ENCODE assay signal across 17 cellular contexts in the genomic region with DNA sequence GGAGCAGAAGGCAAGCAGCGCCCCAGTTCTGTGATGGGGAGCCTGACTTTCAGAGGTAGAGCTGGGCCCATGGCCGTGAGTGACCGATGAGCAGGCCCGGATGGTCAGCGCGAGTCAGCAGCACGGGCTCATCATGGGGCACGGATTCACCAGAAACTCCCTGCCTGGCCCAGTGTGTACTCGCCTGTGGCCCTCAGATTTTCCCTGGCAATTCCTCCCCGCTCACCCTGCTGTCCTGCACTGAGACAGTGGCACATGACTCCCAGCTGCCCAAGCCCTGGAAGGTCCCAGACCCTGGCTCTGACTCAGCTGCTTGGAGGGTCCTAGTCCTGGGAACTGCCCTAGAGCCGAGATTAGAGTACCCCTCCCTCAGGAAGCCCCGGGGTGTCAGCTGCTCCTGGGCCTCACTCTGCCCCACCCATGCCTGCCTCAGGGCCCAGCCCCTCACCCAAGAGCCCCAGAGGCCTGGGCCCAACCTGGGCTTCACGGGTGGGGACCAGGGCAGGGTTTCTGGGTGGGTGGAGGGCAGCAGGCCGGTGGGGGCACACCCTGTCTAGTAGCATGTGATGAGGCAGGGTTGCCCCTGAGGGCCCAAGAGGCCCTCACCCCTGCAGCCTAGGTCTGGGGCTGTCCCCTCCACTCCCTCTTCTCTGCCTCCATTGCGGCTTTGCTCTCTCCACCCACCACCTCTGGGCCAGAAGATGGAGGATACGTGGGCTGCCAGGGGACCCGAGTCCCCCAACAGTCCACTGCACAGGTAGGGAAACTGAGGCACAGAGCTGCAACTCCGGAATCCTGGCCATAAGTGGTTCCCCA. TPM values are rescaled to one million over a fixed set of nuclear protein-coding genes. Genes with fewer than 3 reads are reported as not detected.
DNase-seq lines count a peak whose midpoint lies in the region; ATAC-seq, FAIRE-seq and TF ChIP-seq lines count a peak whose summit lies in the region.
"Had no signal": no experiment of that assay in that cellular context is flagged by ENCODE, and none has a peak within 500 bp of the region (broad histone marks: within the 10 kb centered on the region; RNA-seq: fewer than 3 reads in every experiment).

No MANE protein-coding gene starts in this region.

- FAIRE-seq in RCC 7860 (lab: Jason Lieb, UNC), result no peak

- peaks cover 31% of the 10 kb centered on the region for H3K4me1 ChIP-seq in ACC112 (ENCODE audit: control insufficient read depth, insufficient read depth, low read length, unreplicated experiment)
- peaks cover 51 to 100% (median 99%) of the 10 kb centered on the region in 4 donors for H3K4me1 ChIP-seq in esophagus muscularis mucosa
- H3K4me1 ChIP-seq in neural progenitor cell, result peaks cover 23% of the 10 kb centered on the region
- no peaks in the 10 kb centered on the region for H3K4me1 ChIP-seq in CD4-positive, alpha-beta memory T cell (ENCODE audit: insufficient read depth, low read length)

- WGBS in esophagus muscularis mucosa, result 77% methylated on average over 11 of the region's 18 CpGs

- no peaks in the 10 kb centered on the region for H3K27me3 ChIP-seq in ACC112 (ENCODE audit: insufficient read depth, low read length)
- H3K27me3 ChIP-seq in esophagus muscularis mucosa, result no peaks in the 10 kb centered on the region
- H3K27me3 ChIP-seq in neural progenitor cell, result no peaks in the 10 kb centered on the region
- no peaks in the 10 kb centered on the region for H3K27me3 ChIP-seq in CD4-positive, alpha-beta memory T cell (ENCODE audit: insufficient read depth, low read length)
- H3K27me3 ChIP-seq: heart right ventricle, thyroid gland had no signal

- H3F3A ChIP-seq in neural progenitor cell (ENCODE audit: low read depth), result peaks cover 7% of the 10 kb centered on the region

- H3K27ac ChIP-seq in ACC112 (ENCODE audit: low read depth, low read length) (peak overlapping the region; percentile 73), esophagus muscularis mucosa (replicated peaks in 1 of 4) (peak overlapping the region; percentile 93 to 97 (median 94)), neural progenitor cell (no peak overlapping the region)
- no peak overlapping the region for H3K27ac ChIP-seq in CD4-positive, alpha-beta memory T cell (ENCODE audit: low read depth, low read length)

- H3K9me3 ChIP-seq in esophagus muscularis mucosa (no peaks in the 10 kb centered on the region), neural progenitor cell (ENCODE audit: low read depth) (no peaks in the 10 kb centered on the region)
- no peaks in the 10 kb centered on the region for H3K9me3 ChIP-seq in CD4-positive, alpha-beta memory T cell (ENCODE audit: control insufficient read depth in 1 of 2, low read length in 2 of 2)
- H3K9me3 ChIP-seq: heart right ventricle, thyroid gland had no signal

- no peak overlapping the region for H3K9ac ChIP-seq in neural progenitor cell

- no peak overlapping the region for H3K4me3 Mint-ChIP-seq in neural progenitor cell
- no peak overlapping the region for H3K4me3 Mint-ChIP-seq in CD4-positive, alpha-beta memory T cell
- H3K4me3 Mint-ChIP-seq: endodermal cell, natural killer cell had no signal

- TF ChIP-seq CTCF in esophagus muscularis mucosa (IDR thresholded peaks at IDR 0.05) (no peak), neural progenitor cell (IDR thresholded peaks at IDR 0.05) (no peak)

- CTCF ChIA-PET in CD4-positive, alpha-beta memory T cell (lab: Charles Lee; ENCODE audit: partially characterized antibody), result interaction anchor here (1.6 kb wide), 1 partner anchor 9 kb away, joined by 3 read pairs; no protein-coding TSS in a partner anchor

- H3K4me3 ChIP-seq in ACC112 (ENCODE audit: low read depth, low read length), result no peak overlapping the region
- no peak overlapping the region for H3K4me3 ChIP-seq in esophagus muscularis mucosa
- no peak overlapping the region for H3K4me3 ChIP-seq in neural progenitor cell
- no peak overlapping the region for H3K4me3 ChIP-seq in CD4-positive, alpha-beta memory T cell (ENCODE audit: low read length in 2 of 2)
- H3K4me3 ChIP-seq: heart right ventricle, thyroid gland had no signal

- no peak for TF ChIP-seq POLR2A in esophagus muscularis mucosa (IDR thresholded peaks at IDR 0.05; ENCODE audit: low read depth)

- peaks cover 4% of the 10 kb centered on the region for H3K27me3 Mint-ChIP-seq in neural progenitor cell (ENCODE audit: insufficient read depth, low read depth)
- no peaks in the 10 kb centered on the region for H3K27me3 Mint-ChIP-seq in CD4-positive, alpha-beta memory T cell

- no peaks in the 10 kb centered on the region for H4K20me1 ChIP-seq in neural progenitor cell (ENCODE audit: low read depth)

- POLR2A ChIA-PET in CD4-positive, alpha-beta memory T cell (lab: Charles Lee; ENCODE audit: partially characterized antibody), result interaction anchor here (1.6 kb wide), 1 partner anchor 8 kb away, joined by 5 read pairs; no protein-coding TSS in a partner anchor

- DNase-seq in RCC 7860 (ENCODE audit: low spot score) (peak; percentile 37), esophagus muscularis mucosa (ENCODE audit: extremely low spot score) (no peak), neural progenitor cell (ENCODE audit: low spot score) (no peak), CD1c-positive myeloid dendritic cell (ENCODE audit: extremely low spot score) (no peak)
- no peak for DNase-seq in CD4-positive, alpha-beta memory T cell
- no peak for DNase-seq in effector CD4-positive, alpha-beta T cell
- DNase-seq: activated CD4-positive, alpha-beta T cell treated with anti-CD3 and anti-CD28 coated beads for 4 hours; DMS53; endodermal cell; natural killer cell; NCI-H1436 treated with DMSO at 0.1 percent for 48 hours; OCI-M1; T-helper 1 cell; thyroid gland had no signal

- intact Hi-C loops in esophagus muscularis mucosa (cut with DNase I), result no loop called here
- intact Hi-C loops in CD4-positive, alpha-beta memory T cell (cut with micrococcal nuclease), result no loop called here

- no peak for ATAC-seq in HG03565 (IDR thresholded peaks at IDR 0.05; ENCODE audit: unreplicated experiment)
- ATAC-seq: natural killer cell had no signal

- H3K27ac Mint-ChIP-seq in neural progenitor cell, result peak overlapping the region; percentile 82
- H3K27ac Mint-ChIP-seq in CD4-positive, alpha-beta memory T cell, result peak overlapping the region in 2 of 7 donors; percentile 5 to 83
- H3K27ac Mint-ChIP-seq: endodermal cell, natural killer cell had no signal

- H3K9me3 Mint-ChIP-seq in neural progenitor cell, result no peaks in the 10 kb centered on the region
- H3K9me3 Mint-ChIP-seq in CD4-positive, alpha-beta memory T cell, result no peaks in the 10 kb centered on the region
- H3K9me3 Mint-ChIP-seq: endodermal cell, natural killer cell had no signal

- H3K79me2 ChIP-seq in ACC112 (ENCODE audit: control insufficient read depth, insufficient read depth, low read length, unreplicated experiment) (no peaks in the 10 kb centered on the region), neural progenitor cell (ENCODE audit: low read depth) (no peaks in the 10 kb centered on the region)

- peaks cover 2% of the 10 kb centered on the region for H3K36me3 Mint-ChIP-seq in neural progenitor cell
- H3K36me3 Mint-ChIP-seq in CD4-positive, alpha-beta memory T cell, result no peaks in the 10 kb centered on the region
- H3K36me3 Mint-ChIP-seq: natural killer cell had no signal

- H3K36me3 ChIP-seq in ACC112 (ENCODE audit: insufficient read depth, low read length) (no peaks in the 10 kb centered on the region), esophagus muscularis mucosa (peaks cover 0 to 36% (median 20%) of the 10 kb centered on the region in 4 donors), neural progenitor cell (no peaks in the 10 kb centered on the region)
- H3K36me3 ChIP-seq in CD4-positive, alpha-beta memory T cell (ENCODE audit: insufficient read depth, low read length), result no peaks in the 10 kb centered on the region
- H3K36me3 ChIP-seq: thyroid gland had no signal

- TF ChIP-seq EP300 in esophagus muscularis mucosa (IDR thresholded peaks at IDR 0.05), result no peak

- H2AFZ ChIP-seq in ACC112 (ENCODE audit: low read length, unreplicated experiment) (no peak overlapping the region), neural progenitor cell (replicated peaks) (no peak overlapping the region)

- H3K4me1 Mint-ChIP-seq in neural progenitor cell, result peaks cover 21% of the 10 kb centered on the region
- H3K4me1 Mint-ChIP-seq in CD4-positive, alpha-beta memory T cell, result peaks cover 0 to 1% (median 0%) of the 10 kb centered on the region in 4 donors
- H3K4me1 Mint-ChIP-seq: endodermal cell had no signal

- no peak overlapping the region for H3K4me2 ChIP-seq in neural progenitor cell

RNA-seq across cellular contexts. Expression of a gene that starts 8.4 kb away (rescaled TPM):
- 10 to 100 TPM; 28.7 to 50.0 (median 35.2) TPM for total RNA-seq in esophagus muscularis mucosa
- total RNA-seq in neural progenitor cell (ENCODE audit: low replicate concordance), result 1.2 and 5.6 TPM in 2 replicates
- 10 to 100 TPM; 14.0 TPM for total RNA-seq in CD4-positive, alpha-beta memory T cell
- polyA plus RNA-seq in CD4-positive, alpha-beta memory T cell, result 1 to 10 TPM; 4.6 to 9.3 TPM

RNA-seq across cellular contexts. Expression of a gene that starts 14.8 kb away (rescaled TPM):
- 1,000 to 10,000 TPM in 3 of 4 donors, 100 to 1,000 TPM in 1; 917 to 1,843 (median 1,284) TPM for total RNA-seq in esophagus muscularis mucosa
- total RNA-seq in neural progenitor cell (ENCODE audit: low replicate concordance), result 54.2 and 173 TPM in 2 replicates
- 1 to 10 TPM; 2.8 to 3.0 TPM for total RNA-seq in CD4-positive, alpha-beta memory T cell
- polyA plus RNA-seq in CD4-positive, alpha-beta memory T cell, result 1 to 10 TPM; 2.0 to 2.1 TPM

RNA-seq across cellular contexts. Expression of a gene that starts 25.1 kb away (rescaled TPM):
- 10 to 100 TPM; 27.4 to 34.7 (median 28.3) TPM for total RNA-seq in esophagus muscularis mucosa
- 19.4 and 59.9 TPM in 2 replicates for total RNA-seq in neural progenitor cell (ENCODE audit: low replicate concordance)
- total RNA-seq in CD4-positive, alpha-beta memory T cell, result 10 to 100 TPM; 37.0 to 37.1 TPM
- 10 to 100 TPM; 33.1 to 39.5 TPM for polyA plus RNA-seq in CD4-positive, alpha-beta memory T cell

RNA-seq across cellular contexts. Expression of a gene that starts 25.4 kb away (rescaled TPM):
- total RNA-seq in esophagus muscularis mucosa, result 10 to 100 TPM; 26.8 to 46.1 (median 37.6) TPM
- total RNA-seq in neural progenitor cell (ENCODE audit: low replicate concordance), result 38.6 and 72.3 TPM in 2 replicates
- 10 to 100 TPM; 26.1 to 29.2 TPM for total RNA-seq in CD4-positive, alpha-beta memory T cell
- 10 to 100 TPM; 52.9 to 63.9 TPM for polyA plus RNA-seq in CD4-positive, alpha-beta memory T cell

Comparison
In these comparisons a context has a peak if more than half of its experiments do, and no peak if none do; other contexts are left out.
1. H3K27ac ChIP-seq: peak in ACC112 (single experiment) and esophagus muscularis mucosa (4 of 4); none in neural progenitor cell (single experiment) and CD4-positive, alpha-beta memory T cell (single experiment).